In genomic region chr17:38509008-38509771, GRCh38 we compare ENCODE assay signal across 8 cellular contexts.
DNase-seq lines count a peak whose midpoint lies in the region; ATAC-seq, FAIRE-seq and TF ChIP-seq lines count a peak whose summit lies in the region.

No MANE protein-coding gene starts in this region.

- H3K4me3 ChIP-seq in GM12865 (ENCODE audit: low read depth, low read length) (no peak overlapping the region), endothelial cell of umbilical vein (replicated peaks in 1 of 3; ENCODE audit: insufficient read depth in 1 of 3, low read depth in 1 of 3, low read length in 3 of 3) (peak overlapping the region in 2 of 3 experiments; percentile 12 to 13)

- H4K20me1 ChIP-seq in endothelial cell of umbilical vein (replicated peaks; ENCODE audit: control insufficient read depth, extremely low read depth, insufficient read depth, low read length), result no peaks in the 10 kb centered on the region

- H3K27ac ChIP-seq in endothelial cell of umbilical vein (ENCODE audit: insufficient read depth, low read depth, low read length), result peak overlapping the region; percentile 10

- peaks cover 13% of the 10 kb centered on the region for H3K4me1 ChIP-seq in endothelial cell of umbilical vein (ENCODE audit: control insufficient read depth, extremely low read depth, insufficient read depth, low read length)

- H3K79me2 ChIP-seq in endothelial cell of umbilical vein (ENCODE audit: control insufficient read depth, insufficient read depth, low read length), result no peaks in the 10 kb centered on the region

- H3K9me3 ChIP-seq in endothelial cell of umbilical vein (replicated peaks; ENCODE audit: control insufficient read depth, insufficient read depth, low read length), result no peaks in the 10 kb centered on the region

- peak; percentile 76 for TF ChIP-seq POLR2A in endothelial cell of umbilical vein (IDR thresholded peaks at IDR 0.05; ENCODE audit: low read depth, low read length)

- peak overlapping the region; percentile 13 for H3K9ac ChIP-seq in endothelial cell of umbilical vein (replicated peaks; ENCODE audit: extremely low read depth, insufficient read depth, low read length)

- CTCF ChIA-PET in endothelial cell of umbilical vein (lab: Charles Lee), result interaction anchor here (0.6 to 5.9 kb wide), 38 partner anchors 10 to 168 kb away, joined by 3 to 61 read pairs (median 4); no protein-coding TSS in a partner anchor

- intact Hi-C loops in endothelial cell of umbilical vein (cut with micrococcal nuclease), result no loop called here

- POLR2A ChIA-PET in endothelial cell of umbilical vein (lab: Charles Lee), result interaction anchor here (0.6 to 0.9 kb wide), 2 partner anchors 85 to 182 kb away, joined by 3 read pairs; no protein-coding TSS in a partner anchor

- peak overlapping the region; percentile 58 for H3K4me2 ChIP-seq in endothelial cell of umbilical vein (ENCODE audit: insufficient read depth, low read length)

- BruUV-seq in endothelial cell of umbilical vein (replicated peaks; lab: Mats Ljungman, UMichigan), result no TSS peak

- no peak overlapping the region for H2AFZ ChIP-seq in endothelial cell of umbilical vein (ENCODE audit: low read depth, low read length)

- TF ChIP-seq CTCF in GM12865 (IDR thresholded peaks at IDR 0.05; ENCODE audit: insufficient read depth, low read depth, low read length, missing control alignments) (peak; percentile 84), endothelial cell of umbilical vein (IDR thresholded peaks at IDR 0.05; ENCODE audit: extremely low read depth in 1 of 2, insufficient read depth in 1 of 2, low read depth in 1 of 2, low read length in 2 of 2) (peak; percentile 93 to 95)

- dilution Hi-C loops in endothelial cell of umbilical vein (cut with MboI; ENCODE audit: extremely low pct_ligation_motif_present, low sequenced_read_pairs), result no loop called here

- no peak for FAIRE-seq in endothelial cell of umbilical vein (lab: Jason Lieb, UNC)

- H3K27me3 ChIP-seq in endothelial cell of umbilical vein (ENCODE audit: control insufficient read depth in 2 of 2, insufficient read depth in 2 of 2, low read length in 2 of 2), result no peaks in the 10 kb centered on the region

- DNase-seq in GM12865 (ENCODE audit: low read depth) (peak; percentile 84), NCI-H460 (ENCODE audit: extremely low read depth, low read depth) (peak; percentile 66), endothelial cell of umbilical vein (ENCODE audit: low read depth, low spot score) (peak; percentile 76), midbrain (lab: John Stamatoyannopoulos, UW) (peak; percentile 76), SW 1271 (lab: John Stamatoyannopoulos, UW) (no peak)
- peak; percentile 39 for DNase-seq in activated CD8-positive, alpha-beta memory T cell treated with anti-CD3 and anti-CD28 coated beads, Interleukin-2, amount 50 U/mL, for 24 hours (ENCODE audit: extremely low read depth)
- peak; percentile 37 to 38 for DNase-seq in stimulated activated CD8-positive, alpha-beta memory T cell treated with anti-CD3 and anti-CD28 coated beads, Interleukin-4, amount 100 ng/mL, for 4 hours (ENCODE audit: low read depth in 2 of 2, low spot score in 1 of 2)

- no peaks in the 10 kb centered on the region for H3K9me1 ChIP-seq in endothelial cell of umbilical vein (replicated peaks; ENCODE audit: control insufficient read depth, extremely low read depth, insufficient read depth, low read length)

- ATAC-seq in GM21619 (IDR thresholded peaks at IDR 0.05; ENCODE audit: unreplicated experiment), result no peak

- peaks cover 3 to 13% of the 10 kb centered on the region in 2 experiments for H3K36me3 ChIP-seq in endothelial cell of umbilical vein (ENCODE audit: control insufficient read depth in 2 of 2, extremely low read depth in 1 of 2, insufficient read depth in 2 of 2, low read length in 2 of 2)

TF ChIP-seq in endothelial cell of umbilical vein, 7 proteins besides CTCF, POLR2A, EP300 and RAD21:
- TF ChIP-seq JUN (IDR thresholded peaks at IDR 0.05; ENCODE audit: borderline replicate concordance, insufficient read depth, insufficient read length, low read depth), result no peak
- TF ChIP-seq MAX (IDR thresholded peaks at IDR 0.05; ENCODE audit: insufficient read depth, insufficient read length), result no peak
- TF ChIP-seq EZH2 (IDR thresholded peaks at IDR 0.05; ENCODE audit: borderline replicate concordance, low read depth, low read length, severe bottlenecking), result no peak
- TF ChIP-seq POLR2AphosphoS5 (IDR thresholded peaks at IDR 0.05; ENCODE audit: insufficient read depth, low read depth, low read length), result peak; percentile 81

Comparison
In these comparisons a context has a peak if more than half of its experiments do, and no peak if none do; other contexts are left out.
1. DNase-seq: peak in GM12865 (single experiment), NCI-H460 (single experiment), activated CD8-positive, alpha-beta memory T cell treated with anti-CD3 and anti-CD28 coated beads, Interleukin-2, amount 50 U/mL, for 24 hours (single experiment), endothelial cell of umbilical vein (single experiment), midbrain (single experiment) and stimulated activated CD8-positive, alpha-beta memory T cell treated with anti-CD3 and anti-CD28 coated beads, Interleukin-4, amount 100 ng/mL, for 4 hours (2 of 2); none in SW 1271 (0 of 2).